Comparison of ENCODE assay signal across 21 cellular contexts in the genomic region with DNA sequence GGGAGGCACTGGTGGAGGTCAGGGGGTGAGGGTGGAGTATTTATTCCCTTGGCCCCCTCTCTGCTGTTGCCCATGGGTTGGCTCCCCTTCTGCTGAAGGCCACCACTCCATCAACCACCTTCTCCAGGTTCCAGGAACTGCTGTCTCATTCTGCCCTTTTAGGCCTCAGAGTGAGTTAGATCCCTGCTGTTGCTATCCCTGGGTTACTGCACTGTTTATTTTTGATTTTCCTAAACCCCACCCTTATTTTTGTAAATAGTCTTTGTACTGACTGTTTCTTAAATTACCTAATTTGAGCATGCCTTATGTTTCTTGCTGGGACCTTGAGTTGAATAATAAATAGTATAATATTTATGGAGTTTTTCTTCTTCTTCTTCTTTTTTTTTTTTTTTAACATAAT.
DNase-seq lines count a peak whose midpoint lies in the region; ATAC-seq, FAIRE-seq and TF ChIP-seq lines count a peak whose summit lies in the region.
"Had no signal": no experiment of that assay in that cellular context is flagged by ENCODE, and none has a peak within 500 bp of the region (broad histone marks: within the 10 kb centered on the region; RNA-seq: fewer than 3 reads in every experiment).

No MANE protein-coding gene starts in this region.

- H3K27ac ChIP-seq in A549 (peak overlapping the region; percentile 65 to 76; a peak in 5 of 6 replicates), IMR-90 (ENCODE audit: insufficient read depth, low read length) (peak overlapping the region; percentile 81), K562 (ENCODE audit: extremely low read depth, low read depth, low read length) (peak overlapping the region; percentile 63; the same call in 2 of the 3 replicates), keratinocyte (ENCODE audit: control insufficient read depth, insufficient read depth, low read length) (peak overlapping the region; percentile 90)
- H3K27ac ChIP-seq: body of pancreas, KMS-11, thoracic aorta, VCaP had no signal

- BruUV-seq in IMR-90 (replicated peaks; lab: Mats Ljungman, UMichigan): no TSS peak
- no TSS peak for BruUV-seq in K562 (replicated peaks; lab: Mats Ljungman, UMichigan)

- no peaks in the 10 kb centered on the region for H3K9me3 ChIP-seq in A549
- no peaks in the 10 kb centered on the region for H3K9me3 ChIP-seq in IMR-90 (ENCODE audit: control insufficient read depth, insufficient read depth, low read length)
- H3K9me3 ChIP-seq in K562 (replicated peaks; ENCODE audit: control insufficient read depth, insufficient read depth, low read depth, low read length): no peaks in the 10 kb centered on the region
- H3K9me3 ChIP-seq in keratinocyte (ENCODE audit: control insufficient read depth, low read depth, low read length): no peaks in the 10 kb centered on the region
- H3K9me3 ChIP-seq: body of pancreas, thoracic aorta had no signal

- H2AK5ac ChIP-seq in IMR-90 (ENCODE audit: low read depth, low read length): peak overlapping the region; percentile 99

- peak overlapping the region; percentile 99 for H2BK20ac ChIP-seq in IMR-90 (ENCODE audit: low read depth, low read length)

- no peak for TF ChIP-seq EP300 in A549 (IDR thresholded peaks at IDR 0.05)
- TF ChIP-seq EP300 in K562 (IDR thresholded peaks at IDR 0.05; ENCODE audit: low read length): no peak

- no peak for TF ChIP-seq CTCF in A549 (IDR thresholded peaks at IDR 0.05)
- no peak for TF ChIP-seq CTCF in IMR-90 (conservative IDR thresholded peaks at IDR 0.05; ENCODE audit: low read depth, low read length)
- TF ChIP-seq CTCF in K562 (IDR thresholded peaks at IDR 0.05 in 2 of 3, conservative IDR thresholded peaks at IDR 0.05 in 1 of 3; ENCODE audit: insufficient read depth in 2 of 3, low read depth in 1 of 3, low read length in 3 of 3): no peak
- TF ChIP-seq CTCF in keratinocyte (optimal IDR thresholded peaks at IDR 0.05 in 1 of 3, IDR thresholded peaks at IDR 0.05 in 1 of 3, conservative IDR thresholded peaks at IDR 0.05 in 1 of 3; ENCODE audit: extremely low read depth in 1 of 3, insufficient read depth in 2 of 3, low read length in 3 of 3): no peak

- DNase-seq in A549 (ENCODE audit: low read depth in 1 of 2, low spot score in 1 of 2) (peak in 1 of 2 experiments; percentile 7), IMR-90 (no peak), K562 (ENCODE audit: extremely low read depth in 1 of 4, low spot score in 3 of 4) (peak; percentile 8 to 11 (median 10)), keratinocyte (ENCODE audit: low read depth, low spot score) (no peak), GM12891 (ENCODE audit: insufficient read length, low spot score) (no peak), NCI-H2196 (lab: John Stamatoyannopoulos, UW; ENCODE audit: unreplicated experiment) (no peak)
- DNase-seq: activated CD4-positive, alpha-beta T cell treated with anti-CD3 and anti-CD28 coated beads, Interleukin-2, amount 10 ng/mL, durations not matched to agents 24 days and 14 days; body of pancreas; midbrain; NCI-H1048; NCI-H187; NCI-H2227 treated with DMSO at 0.1 percent for 48 hours; NCI-H82; T-helper 2 cell had no signal

- no peaks in the 10 kb centered on the region for H3K79me2 ChIP-seq in K562 (ENCODE audit: control insufficient read depth, insufficient read depth, low read length)
- H3K79me2 ChIP-seq in keratinocyte (ENCODE audit: control insufficient read depth, insufficient read depth, low read length): no peaks in the 10 kb centered on the region

- peak overlapping the region; percentile 91 for H3K18ac ChIP-seq in IMR-90 (ENCODE audit: low read depth, low read length)

- H2BK120ac ChIP-seq in IMR-90 (ENCODE audit: low read depth, low read length): peak overlapping the region; percentile 99

- peak overlapping the region; percentile 88 for H2BK5ac ChIP-seq in IMR-90 (ENCODE audit: low read depth, low read length, poor library complexity, severe bottlenecking)

- H3K9ac ChIP-seq in IMR-90 (ENCODE audit: low read depth, low read length): no peak overlapping the region
- H3K9ac ChIP-seq in K562 (ENCODE audit: insufficient read depth in 1 of 2, low read depth in 2 of 2, low read length in 2 of 2): no peak overlapping the region
- peak overlapping the region; percentile 63 for H3K9ac ChIP-seq in keratinocyte (ENCODE audit: control insufficient read depth, extremely low read depth, insufficient read depth, low read length)
- H3K9ac ChIP-seq: KMS-11 had no signal

- H2BK15ac ChIP-seq in IMR-90 (ENCODE audit: low read depth, low read length): peak overlapping the region; percentile 99; the same call in 2 of the 3 replicates

- H3K9me1 ChIP-seq in IMR-90 (ENCODE audit: insufficient read depth, low read length) (peaks cover 16% of the 10 kb centered on the region), K562 (ENCODE audit: control insufficient read depth, insufficient read depth, low read length) (no peaks in the 10 kb centered on the region), keratinocyte (ENCODE audit: control insufficient read depth, extremely low read depth, insufficient read depth, low read length) (no peaks in the 10 kb centered on the region)

- POLR2A ChIA-PET in A549 (lab: Yijun Ruan, JAX) (no interaction called here), IMR-90 (lab: Charles Lee; ENCODE audit: unreplicated experiment) (no interaction called here), K562 (lab: Yijun Ruan, JAX) (no interaction called here)

- H2AFZ ChIP-seq in IMR-90 (replicated peaks; ENCODE audit: low read length, poor library complexity) (no peak overlapping the region), K562 (ENCODE audit: low read depth, low read length) (peak overlapping the region; percentile 32; the same call in 1 of the 2 replicates), keratinocyte (ENCODE audit: control insufficient read depth, low read length) (no peak overlapping the region)

- H3K4ac ChIP-seq in IMR-90 (ENCODE audit: low read depth, low read length): peak overlapping the region; percentile 99

- H4K8ac ChIP-seq in IMR-90 (ENCODE audit: low read depth in 2 of 2, low read length in 2 of 2): peak overlapping the region; percentile 68 to 89; a peak in 3 of 4 replicates

- H4K20me1 ChIP-seq in IMR-90 (ENCODE audit: insufficient read depth, low read length) (no peaks in the 10 kb centered on the region), K562 (replicated peaks; ENCODE audit: control insufficient read depth, insufficient read depth, low read length) (no peaks in the 10 kb centered on the region), keratinocyte (ENCODE audit: control insufficient read depth, extremely low read depth, insufficient read depth, low read length) (no peaks in the 10 kb centered on the region)
- H4K20me1 ChIP-seq: BLaER1 treated with 17β-estradiol and CSF1 and Interleukin-3, amounts not matched to agents 10 nM and 100 nM had no signal

- peak overlapping the region; percentile 49 for H2AK9ac ChIP-seq in IMR-90 (replicated peaks; ENCODE audit: low read depth, low read length, poor library complexity)

- FAIRE-seq in A549 (lab: Jason Lieb, UNC) (no peak), K562 (lab: Jason Lieb, UNC) (no peak), keratinocyte (lab: Jason Lieb, UNC) (no peak), GM12891 (lab: Jason Lieb, UNC) (no peak)

- peak overlapping the region; percentile 93; the same call in 1 of the 2 replicates for H3K23ac ChIP-seq in IMR-90 (ENCODE audit: low read depth, low read length)

- no peaks in the 10 kb centered on the region; a peak in 1 of 4 replicates for H3K79me1 ChIP-seq in IMR-90 (ENCODE audit: low read depth in 1 of 2, low read length in 2 of 2)

- in situ Hi-C loops in IMR-90 (cut with MboI; ENCODE audit: low sequenced_read_pairs): no loop called here
- in situ Hi-C loops in K562 (cut with MboI): no loop called here

- peaks cover 6% of the 10 kb centered on the region; the same call in 1 of the 2 replicates for H3K36me3 ChIP-seq in IMR-90 (ENCODE audit: control insufficient read depth, insufficient read depth, low read length)
- H3K36me3 ChIP-seq in K562 (ENCODE audit: control insufficient read depth, insufficient read depth, low read length): peaks cover 22% of the 10 kb centered on the region; the same call in 2 of the 3 replicates
- peaks cover 2 to 15% of the 10 kb centered on the region in 2 experiments for H3K36me3 ChIP-seq in keratinocyte (ENCODE audit: control insufficient read depth in 2 of 2, extremely low read depth in 1 of 2, insufficient read depth in 2 of 2, low read length in 2 of 2)
- H3K36me3 ChIP-seq: thoracic aorta had no signal

- TF ChIP-seq RAD21 in A549 (conservative IDR thresholded peaks at IDR 0.05 in 1 of 2, IDR thresholded peaks at IDR 0.05 in 1 of 2) (no peak), IMR-90 (IDR thresholded peaks at IDR 0.05; ENCODE audit: low read length) (no peak), K562 (CRISPR knock-in tag; conservative IDR thresholded peaks at IDR 0.05 in 1 of 2, IDR thresholded peaks at IDR 0.05 in 1 of 2) (no peak)

- dilution Hi-C loops in IMR-90 (cut with HindIII; ENCODE audit: low sequenced_read_pairs, unreplicated experiment) (no loop called here), keratinocyte (cut with MboI; ENCODE audit: extremely low pct_ligation_motif_present, low sequenced_read_pairs) (no loop called here)

- peak overlapping the region; percentile 70 for H4K5ac ChIP-seq in IMR-90 (ENCODE audit: low read depth, low read length)

- H4K91ac ChIP-seq in IMR-90 (ENCODE audit: insufficient read depth, low read depth, low read length): peak overlapping the region; percentile 96

- no peak overlapping the region for H3K4me3 ChIP-seq in A549
- no peak overlapping the region for H3K4me3 ChIP-seq in IMR-90 (ENCODE audit: insufficient read depth, low read depth, low read length)
- no peak overlapping the region for H3K4me3 ChIP-seq in K562
- H3K4me3 ChIP-seq in keratinocyte (ENCODE audit: control insufficient read depth in 2 of 3, extremely low read depth in 1 of 3, insufficient read depth in 2 of 3, low read depth in 1 of 3, low read length in 3 of 3): no peak overlapping the region
- H3K4me3 ChIP-seq: BLaER1 treated with 17β-estradiol and CSF1 and Interleukin-3, amounts not matched to agents 10 nM and 100 nM; body of pancreas; thoracic aorta had no signal

- H3K14ac ChIP-seq in IMR-90 (replicated peaks; ENCODE audit: low read depth, low read length): peak overlapping the region; percentile 99

- no peak for ATAC-seq in A549
- no peak for ATAC-seq in IMR-90 (ENCODE audit: low read depth)
- no peak; the same call in 1 of the 3 replicates for ATAC-seq in K562
- ATAC-seq in GM19023 (IDR thresholded peaks at IDR 0.05; ENCODE audit: unreplicated experiment): no peak
- ATAC-seq in HG02885 (IDR thresholded peaks at IDR 0.05; ENCODE audit: poor library complexity, unreplicated experiment): no peak
- ATAC-seq: body of pancreas, left lobe of liver had no signal

- CTCF ChIA-PET in A549 (lab: Yijun Ruan, JAX) (interaction anchor here (1.1 kb wide), 1 partner anchor 57 kb away, joined by 3 read pairs; no protein-coding TSS in a partner anchor), IMR-90 (lab: Yijun Ruan, JAX) (no interaction called here), K562 (lab: Yijun Ruan, JAX; ENCODE audit: low intra/inter-chr PET ratio) (interaction anchor here (0.7 kb wide), 1 partner anchor 456 kb away, joined by 3 read pairs; no protein-coding TSS in a partner anchor)

- no peak for TF ChIP-seq POLR2A in A549 (IDR thresholded peaks at IDR 0.05; ENCODE audit: low read length)
- no peak for TF ChIP-seq POLR2A in IMR-90 (IDR thresholded peaks at IDR 0.05; ENCODE audit: low read depth, low read length)
- no peak for TF ChIP-seq POLR2A in K562 (conservative IDR thresholded peaks at IDR 0.05)
- TF ChIP-seq POLR2A in GM12891 (IDR thresholded peaks at IDR 0.05; ENCODE audit: low read depth, low read length): no peak

- H3K4me1 ChIP-seq in A549 (peaks cover 30% of the 10 kb centered on the region), IMR-90 (ENCODE audit: control insufficient read depth, insufficient read depth, low read length) (peaks cover 17% of the 10 kb centered on the region), K562 (replicated peaks in 1 of 2; ENCODE audit: control insufficient read depth in 2 of 2, insufficient read depth in 2 of 2, low read length in 2 of 2) (peaks cover 0 to 15% of the 10 kb centered on the region in 2 experiments; a peak in 4 of 5 replicates), keratinocyte (ENCODE audit: control insufficient read depth, extremely low read depth, insufficient read depth, low read length) (peaks cover 32% of the 10 kb centered on the region)
- H3K4me1 ChIP-seq: body of pancreas had no signal

- H3K4me2 ChIP-seq in A549 (no peak overlapping the region; the same call in 2 of the 3 replicates), IMR-90 (ENCODE audit: low read depth, low read length) (no peak overlapping the region), K562 (ENCODE audit: insufficient read depth, low read length) (no peak overlapping the region), keratinocyte (ENCODE audit: control insufficient read depth, extremely low read depth, insufficient read depth, low read depth, low read length) (no peak overlapping the region)
- H3K4me2 ChIP-seq: KMS-11 had no signal

- H3K56ac ChIP-seq in IMR-90 (ENCODE audit: extremely low read depth, insufficient read depth, low read length): no peak overlapping the region

- intact Hi-C loops in IMR-90 (cut with micrococcal nuclease): no loop called here
- intact Hi-C loops in K562 (cut with micrococcal nuclease): no loop called here

- no peaks in the 10 kb centered on the region for H3K27me3 ChIP-seq in IMR-90 (ENCODE audit: control insufficient read depth, insufficient read depth, low read length)
- H3K27me3 ChIP-seq in K562 (ENCODE audit: control insufficient read depth in 2 of 2, insufficient read depth in 2 of 2, low read length in 2 of 2): no peaks in the 10 kb centered on the region
- H3K27me3 ChIP-seq in keratinocyte (ENCODE audit: control insufficient read depth, extremely low read depth, insufficient read depth, low read length): no peaks in the 10 kb centered on the region
- H3K27me3 ChIP-seq: BLaER1 treated with 17β-estradiol and CSF1 and Interleukin-3, amounts not matched to agents 10 nM and 100 nM; body of pancreas had no signal

Comparison
In these comparisons a context has a peak if more than half of its experiments do, and no peak if none do; other contexts are left out.
1. DNase-seq: peak in K562 (4 of 4); none in IMR-90 (single experiment), keratinocyte (single experiment), GM12891 (single experiment) and NCI-H2196 (single experiment).
2. Peak in every context shown above with its lines, with median percentiles within 50 percentile points of each other: H3K27ac ChIP-seq.